In the genomic region with DNA sequence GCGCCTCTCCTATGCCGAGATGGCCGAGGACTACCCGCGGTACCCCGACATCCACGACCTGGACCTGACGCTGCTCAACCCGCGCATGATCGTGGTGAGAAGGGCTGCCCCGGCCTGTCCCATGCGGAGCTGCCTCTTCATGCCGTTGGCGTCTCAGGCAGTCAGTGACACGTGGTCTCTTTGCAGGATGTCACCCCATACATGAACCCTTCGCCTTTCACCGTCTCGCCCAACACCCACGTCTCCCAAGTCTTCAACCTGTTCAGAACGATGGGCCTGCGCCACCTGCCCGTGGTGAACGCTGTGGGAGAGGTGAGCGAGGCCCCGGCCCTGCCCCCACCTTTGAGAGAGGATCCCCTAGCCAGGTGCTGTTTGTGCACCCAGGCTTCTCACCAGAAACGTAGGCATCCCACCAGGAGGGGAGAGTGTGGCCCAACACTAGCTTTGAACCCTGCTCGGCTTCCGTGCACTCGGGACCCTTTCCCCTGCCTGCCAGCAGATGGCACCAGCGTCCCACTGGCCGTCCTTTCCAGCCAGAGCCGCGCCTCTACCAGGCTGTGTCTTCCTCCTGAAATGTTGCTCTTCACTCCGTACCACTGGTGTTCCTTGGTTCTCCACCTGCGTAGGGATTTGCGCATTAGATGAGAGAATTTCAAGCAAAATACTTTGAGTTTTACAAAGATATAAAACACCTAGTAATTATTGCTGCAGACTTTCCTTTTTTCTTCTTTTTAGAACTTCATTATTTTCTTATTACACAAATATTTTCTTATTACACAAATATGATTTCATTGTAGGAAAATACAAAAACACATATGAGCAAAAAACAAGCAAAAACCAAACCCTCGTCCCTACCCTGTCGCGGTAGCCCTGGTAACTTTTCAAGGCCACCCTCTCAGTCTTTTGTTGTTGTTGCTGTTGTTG, we compare ENCODE assay signal across 8 cellular contexts. TPM values are rescaled to one million over a fixed set of nuclear protein-coding genes. Genes with fewer than 3 reads are reported as not detected.
A peak's percentile ranks its signal among the peaks of the same experiment; 100 is the strongest.
DNase-seq lines count a peak whose midpoint lies in the region; ATAC-seq and TF ChIP-seq lines count a peak whose summit lies in the region.

No MANE protein-coding gene starts in this region.

- H3K36me3 Mint-ChIP-seq in activated CD8-positive, alpha-beta T cell treated with anti-CD3 and anti-CD28 coated beads for 36 hours (ENCODE audit: low read depth): peaks cover 23% of the 10 kb centered on the region

- no peaks in the 10 kb centered on the region for H3K9me3 Mint-ChIP-seq in activated CD8-positive, alpha-beta T cell treated with anti-CD3 and anti-CD28 coated beads for 36 hours

- no peak overlapping the region for H3K27ac Mint-ChIP-seq in activated CD8-positive, alpha-beta T cell treated with anti-CD3 and anti-CD28 coated beads for 36 hours

- TF ChIP-seq CTCF in BE2C (IDR thresholded peaks at IDR 0.05; ENCODE audit: low read depth, low read length): peak; percentile 89
- peak; percentile 99 for TF ChIP-seq CTCF in activated CD8-positive, alpha-beta T cell treated with anti-CD3 and anti-CD28 coated beads for 36 hours (IDR thresholded peaks at IDR 0.05)

- H3K36me3 ChIP-seq in BE2C (peaks cover 20% of the 10 kb centered on the region), HAP-1 (replicated peaks) (peaks cover 61% of the 10 kb centered on the region)

- in situ Hi-C loops in HAP-1 (cut with MboI; ENCODE audit: low sequenced_read_pairs): no loop called here

- POLR2A ChIA-PET in activated CD8-positive, alpha-beta T cell treated with anti-CD3 and anti-CD28 coated beads for 36 hours (lab: Charles Lee): interaction anchor here (0.7 to 8.7 kb wide), 3 partner anchors 28 to 70 kb away, joined by 3 to 111 read pairs (median 3); no protein-coding TSS in a partner anchor

- H3K27me3 ChIP-seq in BE2C: no peaks in the 10 kb centered on the region
- no peaks in the 10 kb centered on the region for H3K27me3 ChIP-seq in HAP-1 (ENCODE audit: low read depth)

- peak; percentile 97 for ATAC-seq in activated CD8-positive, alpha-beta T cell treated with anti-CD3 and anti-CD28 coated beads for 36 hours
- ATAC-seq in GM19324 (IDR thresholded peaks at IDR 0.05; ENCODE audit: low FRiP score, unreplicated experiment): no peak

- H3K4me1 ChIP-seq in BE2C: peaks cover 27% of the 10 kb centered on the region
- no peaks in the 10 kb centered on the region for H3K4me1 ChIP-seq in HAP-1

- no peaks in the 10 kb centered on the region for H3K9me3 ChIP-seq in BE2C
- no peaks in the 10 kb centered on the region for H3K9me3 ChIP-seq in HAP-1

- H3K4me3 ChIP-seq in BE2C (ENCODE audit: low read depth, low read length) (no peak overlapping the region), HAP-1 (no peak overlapping the region)

- H3K27me3 Mint-ChIP-seq in activated CD8-positive, alpha-beta T cell treated with anti-CD3 and anti-CD28 coated beads for 36 hours: no peaks in the 10 kb centered on the region

- CTCF ChIA-PET in activated CD8-positive, alpha-beta T cell treated with anti-CD3 and anti-CD28 coated beads for 36 hours (lab: Charles Lee): interaction anchor here (0.6 to 5.3 kb wide), 33 partner anchors 9 to 372 kb away, joined by 3 to 45 read pairs (median 4); a partner anchor contains a TSS

- DNase-seq in BE2C (peak; percentile 68), HAP-1 (ENCODE audit: low spot score in 2 of 2) (peak; percentile 61 to 79), NCI-H82 treated with DMSO at 0.1 percent for 48 hours (lab: John Stamatoyannopoulos, UW; ENCODE audit: unreplicated experiment) (peak; percentile 40), ecto neural progenitor cell (ENCODE audit: low spot score) (peak; percentile 81), medulla oblongata (ENCODE audit: extremely low spot score) (peak; percentile 67)
- peak; percentile 73 for DNase-seq in activated CD8-positive, alpha-beta T cell treated with anti-CD3 and anti-CD28 coated beads for 36 hours
- peak; percentile 51 for DNase-seq in stimulated activated CD8-positive, alpha-beta memory T cell treated with anti-CD3 and anti-CD28 coated beads, Interleukin-15, amount 100 ng/mL, for 1 hour (ENCODE audit: low read depth)

- no peaks in the 10 kb centered on the region for H3K4me1 Mint-ChIP-seq in activated CD8-positive, alpha-beta T cell treated with anti-CD3 and anti-CD28 coated beads for 36 hours (ENCODE audit: low read depth)

- no peak overlapping the region for H3K4me3 Mint-ChIP-seq in activated CD8-positive, alpha-beta T cell treated with anti-CD3 and anti-CD28 coated beads for 36 hours

- intact Hi-C loops in activated CD8-positive, alpha-beta T cell treated with anti-CD3 and anti-CD28 coated beads for 36 hours (cut with micrococcal nuclease): loop anchor here (5.0 kb wide), 1 partner anchor 54 kb away; no protein-coding TSS in a partner anchor

RNA-seq across cellular contexts. Expression of a gene that starts 9.0 kb away (rescaled TPM):
- polyA plus RNA-seq in BE2C (2012; ENCODE audit: insufficient read depth, insufficient read length, low read depth): 33.1 TPM
- total RNA-seq in activated CD8-positive, alpha-beta T cell treated with anti-CD3 and anti-CD28 coated beads for 36 hours: not detected

RNA-seq across cellular contexts. Expression of a gene that starts 20.1 kb away (rescaled TPM):
- polyA plus RNA-seq in BE2C (2012; ENCODE audit: insufficient read depth, insufficient read length, low read depth): 6.5 TPM
- not detected for total RNA-seq in activated CD8-positive, alpha-beta T cell treated with anti-CD3 and anti-CD28 coated beads for 36 hours

RNA-seq across cellular contexts. Expression of a gene that starts 32.6 kb away (rescaled TPM):
- polyA plus RNA-seq in BE2C (2012; ENCODE audit: insufficient read depth, insufficient read length, low read depth): 10.9 TPM
- 10 to 100 TPM; 10.8 to 12.2 TPM for total RNA-seq in activated CD8-positive, alpha-beta T cell treated with anti-CD3 and anti-CD28 coated beads for 36 hours

RNA-seq across cellular contexts. Expression of a gene that starts 32.8 kb away (rescaled TPM):
- polyA plus RNA-seq in BE2C (2012; ENCODE audit: insufficient read depth, insufficient read length, low read depth): 12.7 TPM
- 1 to 10 TPM; 9.6 TPM for total RNA-seq in activated CD8-positive, alpha-beta T cell treated with anti-CD3 and anti-CD28 coated beads for 36 hours
